ENCODE assay signal across 8 cellular contexts in the genomic region with DNA sequence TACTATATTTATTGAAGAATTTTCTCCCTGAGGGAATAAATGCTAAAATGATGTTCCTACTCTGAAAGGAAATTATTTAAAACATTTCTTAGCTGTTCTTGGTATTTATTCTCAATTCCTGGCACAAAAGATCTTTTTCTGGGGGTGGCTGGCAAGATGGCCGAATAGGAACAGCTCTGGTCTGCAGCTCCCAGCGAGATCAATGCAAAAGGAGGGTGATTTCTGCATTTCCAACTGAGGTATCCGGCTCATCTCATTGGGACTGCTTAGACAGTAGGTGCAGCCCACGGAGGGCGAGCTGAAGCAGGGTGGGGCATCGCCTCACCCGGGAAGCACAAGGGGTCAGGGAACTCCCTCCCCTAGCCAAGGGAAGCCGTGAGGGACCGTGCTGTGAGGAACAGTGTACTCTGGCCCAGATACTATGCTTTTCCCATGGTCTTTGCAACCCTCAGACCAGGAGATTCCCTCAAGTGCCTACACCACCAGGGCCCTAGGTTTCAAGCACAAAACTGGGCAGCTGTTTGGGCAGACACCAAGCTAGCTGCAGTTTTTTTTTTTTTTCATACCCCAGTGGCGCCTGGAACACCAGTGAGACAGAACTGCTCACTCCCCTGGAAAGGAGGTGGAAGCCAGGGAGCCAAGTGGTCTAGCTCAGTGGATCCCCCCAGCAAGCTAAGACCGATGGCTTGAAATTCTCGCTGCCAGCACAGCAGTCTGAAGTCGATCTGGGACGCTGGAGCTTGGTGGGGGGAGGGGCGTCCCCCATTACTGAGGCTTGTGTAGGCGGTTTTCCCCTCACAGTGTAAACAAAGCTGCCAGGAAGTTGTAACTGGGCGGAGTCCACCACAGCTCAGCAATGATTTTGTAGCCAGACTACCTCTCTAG.
DNase-seq lines count a peak whose midpoint lies in the region; ATAC-seq, FAIRE-seq and TF ChIP-seq lines count a peak whose summit lies in the region.
"Not testable (repeated sequence)": the region's sequence is repeated elsewhere in the genome, so short reads cannot be mapped to it uniquely, and the experiment has no call there.

No MANE protein-coding gene starts in this region.

- not testable (repeated sequence) for H3K9me3 ChIP-seq in endothelial cell of umbilical vein (replicated peaks; ENCODE audit: control insufficient read depth, insufficient read depth, low read length); mucosa of stomach (ENCODE audit: control insufficient read depth, low read length)

- H3K4me1 ChIP-seq in endothelial cell of umbilical vein (ENCODE audit: control insufficient read depth, extremely low read depth, insufficient read depth, low read length); mucosa of stomach (ENCODE audit: control insufficient read depth, insufficient read depth, low read length): not testable (repeated sequence)

- DNase-seq in DMS 273 (lab: John Stamatoyannopoulos, UW; ENCODE audit: unreplicated experiment) = peak; percentile 48
- DNase-seq in RPMI7951 (ENCODE audit: low read depth) = peak; percentile 62
- DNase-seq in activated T-cell treated with anti-CD3 and anti-CD28 coated beads for 48 hours (ENCODE audit: low read depth) = peak; percentile 11
- peak; percentile 4 for DNase-seq in endothelial cell of umbilical vein (ENCODE audit: low read depth, low spot score)
- peak; percentile 24 to 41 for DNase-seq in stimulated activated CD8-positive, alpha-beta memory T cell treated with anti-CD3 and anti-CD28 coated beads, Interleukin-4, amount 100 ng/mL, for 1 hour (ENCODE audit: low read depth in 2 of 2, low spot score in 1 of 2)

- peak overlapping the region; percentile 59 for H2AFZ ChIP-seq in endothelial cell of umbilical vein (ENCODE audit: low read depth, low read length)

- not testable (repeated sequence) for H3K4me2 ChIP-seq in endothelial cell of umbilical vein (ENCODE audit: insufficient read depth, low read length)

- not testable (repeated sequence) for H3K9ac ChIP-seq in endothelial cell of umbilical vein (replicated peaks; ENCODE audit: extremely low read depth, insufficient read depth, low read length)
- H3K9ac ChIP-seq in mucosa of stomach (ENCODE audit: low read length) = peak overlapping the region; percentile 7

- H3K4me3 ChIP-seq in endothelial cell of umbilical vein (replicated peaks in 1 of 3; ENCODE audit: insufficient read depth in 1 of 3, low read depth in 1 of 3, low read length in 3 of 3); mucosa of stomach (ENCODE audit: low read length): not testable (repeated sequence)

- not testable (repeated sequence) for H3K27ac ChIP-seq in endothelial cell of umbilical vein (ENCODE audit: insufficient read depth, low read depth, low read length)

- not testable (repeated sequence) for BruUV-seq in endothelial cell of umbilical vein (replicated peaks; lab: Mats Ljungman, UMichigan)

- not testable (repeated sequence) for TF ChIP-seq POLR2A in endothelial cell of umbilical vein (IDR thresholded peaks at IDR 0.05; ENCODE audit: low read depth, low read length)

- ATAC-seq in GM21447 (IDR thresholded peaks at IDR 0.05; ENCODE audit: unreplicated experiment) = peak; percentile 100
- peak; percentile 63 for ATAC-seq in HG03565 (IDR thresholded peaks at IDR 0.05; ENCODE audit: unreplicated experiment)

- not testable (repeated sequence) for H3K9me1 ChIP-seq in endothelial cell of umbilical vein (replicated peaks; ENCODE audit: control insufficient read depth, extremely low read depth, insufficient read depth, low read length)

- dilution Hi-C loops in endothelial cell of umbilical vein (cut with MboI; ENCODE audit: extremely low pct_ligation_motif_present, low sequenced_read_pairs) = not testable (repeated sequence)

- intact Hi-C loops in endothelial cell of umbilical vein (cut with micrococcal nuclease) = not testable (repeated sequence)

- not testable (repeated sequence) for H3K79me2 ChIP-seq in endothelial cell of umbilical vein (ENCODE audit: control insufficient read depth, insufficient read depth, low read length)

- H3K27me3 ChIP-seq in endothelial cell of umbilical vein (ENCODE audit: control insufficient read depth in 2 of 2, insufficient read depth in 2 of 2, low read length in 2 of 2); mucosa of stomach (ENCODE audit: control insufficient read depth, insufficient read depth, low read length): not testable (repeated sequence)

- H3K36me3 ChIP-seq in endothelial cell of umbilical vein (ENCODE audit: control insufficient read depth in 2 of 2, extremely low read depth in 1 of 2, insufficient read depth in 2 of 2, low read length in 2 of 2); mucosa of stomach (ENCODE audit: control insufficient read depth, insufficient read depth, low read length): not testable (repeated sequence)

- POLR2A ChIA-PET in endothelial cell of umbilical vein (lab: Charles Lee) = not testable (repeated sequence)

- not testable (repeated sequence) for FAIRE-seq in endothelial cell of umbilical vein (lab: Jason Lieb, UNC)

- CTCF ChIA-PET in endothelial cell of umbilical vein (lab: Charles Lee) = interaction anchor here (2.0 kb wide), 1 partner anchor 9 kb away, joined by 4 read pairs; no protein-coding TSS in a partner anchor

- TF ChIP-seq CTCF in endothelial cell of umbilical vein (IDR thresholded peaks at IDR 0.05; ENCODE audit: extremely low read depth in 1 of 2, insufficient read depth in 1 of 2, low read depth in 1 of 2, low read length in 2 of 2) = not testable (repeated sequence)

- H4K20me1 ChIP-seq in endothelial cell of umbilical vein (replicated peaks; ENCODE audit: control insufficient read depth, extremely low read depth, insufficient read depth, low read length) = not testable (repeated sequence)

Comparison
In these comparisons a context has a peak if more than half of its experiments do, and no peak if none do; other contexts are left out.
1. DNase-seq: peak in every context shown above with its lines; median percentile 62 in RPMI7951; 48 in DMS 273; 32 in stimulated activated CD8-positive, alpha-beta memory T cell treated with anti-CD3 and anti-CD28 coated beads, Interleukin-4, amount 100 ng/mL, for 1 hour; 11 in activated T-cell treated with anti-CD3 and anti-CD28 coated beads for 48 hours; 4 in endothelial cell of umbilical vein.